5 cellular contexts compared by ENCODE assay signal in the genomic region with DNA sequence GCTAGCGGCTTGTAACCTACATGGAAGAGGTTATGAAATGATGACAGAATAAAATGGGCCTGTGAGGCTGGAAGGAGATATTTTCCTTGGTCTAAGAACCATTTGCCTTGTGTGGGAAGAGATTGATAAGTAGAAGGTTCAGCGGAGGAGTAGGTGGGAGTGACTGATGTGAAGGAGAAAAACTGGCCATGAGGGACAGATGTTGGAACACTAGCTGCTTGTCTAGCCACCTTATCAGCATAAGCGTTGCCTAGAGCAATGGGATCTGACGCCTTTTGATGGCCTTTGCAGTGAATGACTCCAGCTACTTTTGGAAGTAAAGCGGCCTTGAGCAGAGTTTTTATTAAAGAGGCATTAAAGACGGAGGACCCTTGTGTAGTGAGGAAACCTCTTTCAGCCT. TPM values are rescaled to one million over a fixed set of nuclear protein-coding genes. Genes with fewer than 3 reads are reported as not detected.
"Had no signal": no experiment of that assay in that cellular context is flagged by ENCODE, and none has a peak within 500 bp of the region (broad histone marks: within the 10 kb centered on the region; RNA-seq: fewer than 3 reads in every experiment).

No MANE protein-coding gene starts in this region.

RNA-seq across cellular contexts. Expression of gene STRIT1, which starts 17.4 kb away (rescaled TPM):
- total RNA-seq: HepG2, HT-29, HT1080, IMR-90 had no signal
- polyA plus RNA-seq: HepG2, IgD-negative memory B cell, IMR-90 had no signal
